ENCODE assay signal across 1 cellular context in the genomic region with DNA sequence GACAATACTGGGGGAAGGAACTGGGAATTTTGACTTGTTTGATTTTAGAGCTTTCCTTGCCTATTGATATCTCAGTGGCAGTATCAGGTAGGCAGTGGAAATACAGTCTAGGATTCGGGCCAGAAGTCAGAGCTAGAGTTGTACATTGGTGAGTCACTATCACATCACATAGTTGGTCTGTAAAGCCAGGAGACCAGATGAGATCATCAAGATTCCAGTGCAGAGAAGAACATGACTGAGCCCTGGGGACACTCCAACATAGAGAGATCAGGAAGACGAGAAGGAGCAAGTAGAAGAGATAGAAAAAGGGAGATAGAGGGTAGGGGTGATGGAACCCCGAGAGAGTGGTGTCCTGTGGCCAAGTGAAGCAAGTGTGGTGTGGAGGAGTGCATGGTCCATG.
TF ChIP-seq lines count a peak whose summit lies in the region.

No MANE protein-coding gene starts in this region.

TF ChIP-seq in HEK293, 187 proteins besides CTCF, POLR2A, EP300 and RAD21 (continued from another document):
- TF ChIP-seq, protein P1, sequence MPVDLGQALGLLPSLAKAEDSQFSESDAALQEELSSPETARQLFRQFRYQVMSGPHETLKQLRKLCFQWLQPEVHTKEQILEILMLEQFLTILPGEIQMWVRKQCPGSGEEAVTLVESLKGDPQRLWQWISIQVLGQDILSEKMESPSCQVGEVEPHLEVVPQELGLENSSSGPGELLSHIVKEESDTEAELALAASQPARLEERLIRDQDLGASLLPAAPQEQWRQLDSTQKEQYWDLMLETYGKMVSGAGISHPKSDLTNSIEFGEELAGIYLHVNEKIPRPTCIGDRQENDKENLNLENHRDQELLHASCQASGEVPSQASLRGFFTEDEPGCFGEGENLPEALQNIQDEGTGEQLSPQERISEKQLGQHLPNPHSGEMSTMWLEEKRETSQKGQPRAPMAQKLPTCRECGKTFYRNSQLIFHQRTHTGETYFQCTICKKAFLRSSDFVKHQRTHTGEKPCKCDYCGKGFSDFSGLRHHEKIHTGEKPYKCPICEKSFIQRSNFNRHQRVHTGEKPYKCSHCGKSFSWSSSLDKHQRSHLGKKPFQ (tag by site-specific recombination; IDR thresholded peaks at IDR 0.05) = no peak
- peak; percentile 68; the same call in 1 of the 2 replicates for TF ChIP-seq ZNF600 (tag by site-specific recombination; IDR thresholded peaks at IDR 0.05)
- TF ChIP-seq ZBTB21 (tag by site-specific recombination; IDR thresholded peaks at IDR 0.05) = peak; percentile 61
- TF ChIP-seq, protein P2, sequence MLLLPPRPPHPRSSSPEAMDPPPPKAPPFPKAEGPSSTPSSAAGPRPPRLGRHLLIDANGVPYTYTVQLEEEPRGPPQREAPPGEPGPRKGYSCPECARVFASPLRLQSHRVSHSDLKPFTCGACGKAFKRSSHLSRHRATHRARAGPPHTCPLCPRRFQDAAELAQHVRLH (tag by site-specific recombination; IDR thresholded peaks at IDR 0.05) = no peak
- no peak for TF ChIP-seq ZNF426 (tag by site-specific recombination; IDR thresholded peaks at IDR 0.05)
- TF ChIP-seq, protein P3, sequence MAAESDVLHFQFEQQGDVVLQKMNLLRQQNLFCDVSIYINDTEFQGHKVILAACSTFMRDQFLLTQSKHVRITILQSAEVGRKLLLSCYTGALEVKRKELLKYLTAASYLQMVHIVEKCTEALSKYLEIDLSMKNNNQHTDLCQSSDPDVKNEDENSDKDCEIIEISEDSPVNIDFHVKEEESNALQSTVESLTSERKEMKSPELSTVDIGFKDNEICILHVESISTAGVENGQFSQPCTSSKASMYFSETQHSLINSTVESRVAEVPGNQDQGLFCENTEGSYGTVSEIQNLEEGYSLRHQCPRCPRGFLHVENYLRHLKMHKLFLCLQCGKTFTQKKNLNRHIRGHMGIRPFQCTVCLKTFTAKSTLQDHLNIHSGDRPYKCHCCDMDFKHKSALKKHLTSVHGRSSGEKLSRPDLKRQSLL (tag by site-specific recombination; IDR thresholded peaks at IDR 0.05) = no peak
- TF ChIP-seq ZNF404 (tag by site-specific recombination; IDR thresholded peaks at IDR 0.05) = no peak
- TF ChIP-seq ZFP37 (tag by site-specific recombination; IDR thresholded peaks at IDR 0.05) = 0 out of 2 replicates have a peak, but pooled peaks have one; percentile 50
- TF ChIP-seq ZNF366 (tag by site-specific recombination; conservative IDR thresholded peaks at IDR 0.05) = peak; percentile 97
